Comparison of ENCODE assay signal across 1 cellular context in the genomic region with DNA sequence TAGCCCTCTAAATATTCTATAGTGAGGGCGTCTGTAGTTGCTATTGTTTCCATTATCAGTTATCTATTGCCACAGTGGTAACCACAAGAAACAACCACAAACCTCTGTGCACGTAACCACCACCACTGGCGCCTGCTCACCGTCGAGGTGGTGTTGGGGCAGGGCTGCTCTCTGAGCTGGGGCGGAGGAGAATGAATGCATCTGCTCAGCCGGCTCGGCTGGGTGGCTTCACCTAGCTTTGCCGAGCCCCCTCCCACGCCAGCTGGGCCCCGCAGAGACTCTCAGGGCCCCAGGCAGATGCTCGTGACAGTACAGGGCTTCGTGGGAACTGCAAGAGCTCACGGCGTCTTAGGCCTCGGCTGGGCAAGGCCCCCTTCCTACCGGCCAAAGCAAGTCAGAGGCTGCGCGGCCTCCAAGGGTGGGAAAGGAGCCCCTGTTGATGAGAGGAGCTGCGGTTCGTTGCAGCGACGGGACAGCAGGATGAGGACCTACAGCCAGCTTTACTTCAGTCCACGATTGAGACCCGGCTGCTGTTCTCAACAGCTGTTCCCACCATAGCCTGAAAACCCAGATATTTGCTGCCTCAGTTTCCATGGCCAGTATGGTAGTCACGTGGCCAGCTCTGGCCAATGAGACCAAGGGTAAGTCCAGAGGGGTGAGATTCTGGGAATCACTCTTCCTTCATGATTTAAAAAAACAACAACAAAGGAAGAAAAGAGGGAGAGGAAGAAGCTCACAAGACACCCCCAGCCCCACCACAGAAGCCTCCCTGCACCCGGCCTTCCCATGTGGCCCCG.
TF ChIP-seq lines count a peak whose summit lies in the region.

No MANE protein-coding gene starts in this region.

TF ChIP-seq in WTC11, 78 proteins besides CTCF, POLR2A, EP300 and RAD21 (continued from another document):
- TF ChIP-seq ZSCAN18 (CRISPR knock-in tag; IDR thresholded peaks at IDR 0.05), result no peak
- TF ChIP-seq, protein P1, sequence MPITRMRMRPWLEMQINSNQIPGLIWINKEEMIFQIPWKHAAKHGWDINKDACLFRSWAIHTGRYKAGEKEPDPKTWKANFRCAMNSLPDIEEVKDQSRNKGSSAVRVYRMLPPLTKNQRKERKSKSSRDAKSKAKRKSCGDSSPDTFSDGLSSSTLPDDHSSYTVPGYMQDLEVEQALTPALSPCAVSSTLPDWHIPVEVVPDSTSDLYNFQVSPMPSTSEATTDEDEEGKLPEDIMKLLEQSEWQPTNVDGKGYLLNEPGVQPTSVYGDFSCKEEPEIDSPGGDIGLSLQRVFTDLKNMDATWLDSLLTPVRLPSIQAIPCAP (CRISPR knock-in tag; IDR thresholded peaks at IDR 0.05), result no peak
